8 cellular contexts compared by ENCODE assay signal in the genomic region with DNA sequence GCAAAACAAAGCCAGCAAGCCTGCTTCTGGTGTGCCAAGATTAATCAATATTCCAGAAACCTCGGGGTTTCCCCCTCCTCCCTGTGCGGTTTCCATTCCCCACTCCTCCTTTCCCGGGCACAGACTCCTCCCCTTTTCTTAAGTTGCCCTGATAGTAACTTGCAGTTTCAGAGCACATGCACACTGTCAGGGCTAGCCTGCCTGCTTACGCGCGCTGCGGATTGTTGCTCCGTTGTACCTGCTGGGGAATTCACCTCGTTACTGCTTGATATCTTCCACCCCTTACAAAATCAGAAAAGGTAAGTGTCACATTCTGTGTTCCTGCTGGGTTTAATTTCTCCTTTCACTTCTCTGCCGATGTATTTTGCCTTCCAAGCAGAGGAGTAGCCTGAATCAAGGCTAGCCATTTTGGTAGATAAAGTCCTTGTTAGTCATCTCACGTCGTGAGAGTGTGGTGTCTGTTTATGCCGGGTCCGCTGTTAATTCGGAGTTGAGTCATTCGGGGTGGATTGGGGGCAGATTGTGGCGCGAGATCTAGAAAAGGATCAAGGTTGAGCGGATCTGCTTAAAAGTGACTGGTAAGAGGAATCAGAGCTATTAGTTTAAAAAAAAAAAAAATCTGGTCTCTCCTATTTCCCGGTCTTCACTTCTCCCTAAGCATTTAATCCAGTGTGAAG. TPM values are rescaled to one million over a fixed set of nuclear protein-coding genes. Genes with fewer than 3 reads are reported as not detected.
DNase-seq lines count a peak whose midpoint lies in the region; ATAC-seq and TF ChIP-seq lines count a peak whose summit lies in the region.

TSS of gene SLC1A3 (plus strand) at position 170 of the 677 bp plus-strand sequence. CDS start 1,818 bp downstream, outside the sequence.

- peak within 1 kb of the TSS; percentile 3 to 70 (median 39) for H3K27ac ChIP-seq in tibial nerve

- DNase-seq in activated T-cell treated with anti-CD3 and anti-CD28 coated beads for 48 hours (ENCODE audit: low read depth) (peak; percentile 38), activated T-cell treated with anti-CD3 and anti-CD28 coated beads for 4 hours (no peak), MV-4-11 (lab: John Stamatoyannopoulos, UW) (peak; percentile 36), foreskin melanocyte (peak; percentile 40), neural crest cell (ENCODE audit: low read depth, low spot score) (peak; percentile 61), tibial nerve (ENCODE audit: low spot score in 2 of 2) (peak; percentile 33 to 59)
- DNase-seq in activated T-helper 1 cell treated with anti-CD3 and anti-CD28 coated beads, Interleukin-12 subunit alpha, Interleukin-12 subunit beta, Interleukin-2, Interleukin-4 antibody, amounts not matched to agents 30 ng/mL and 10 ng/mL and 1 ng/mL, durations not matched to agents 14 hours and 24 hours and 36 hours (ENCODE audit: low spot score), result no peak

- H3K9me3 Mint-ChIP-seq in activated T-helper 1 cell treated with anti-CD3 and anti-CD28 coated beads, Interleukin-12 subunit alpha, Interleukin-12 subunit beta, Interleukin-2, Interleukin-4 antibody, amounts not matched to agents 30 ng/mL and 10 ng/mL and 1 ng/mL, durations not matched to agents 14 hours and 24 hours and 36 hours, result no peaks in the 10 kb centered on the region
- H3K9me3 Mint-ChIP-seq in neural crest cell, result no peaks in the 10 kb centered on the region

- no peaks in the 10 kb centered on the region for H3K36me3 ChIP-seq in tibial nerve

- H3K27me3 ChIP-seq in tibial nerve, result no peaks in the 10 kb centered on the region

- peak within 1 kb of the TSS; percentile 57 for H3K4me3 Mint-ChIP-seq in activated T-helper 1 cell treated with anti-CD3 and anti-CD28 coated beads, Interleukin-12 subunit alpha, Interleukin-12 subunit beta, Interleukin-2, Interleukin-4 antibody, amounts not matched to agents 30 ng/mL and 10 ng/mL and 1 ng/mL, durations not matched to agents 14 hours and 24 hours and 36 hours
- H3K4me3 Mint-ChIP-seq in neural crest cell, result peak within 1 kb of the TSS; percentile 90

- WGBS in tibial nerve, 2 donors, result 0 to 1% methylated on average over 20 of the region's 20 CpGs

- TF ChIP-seq CTCF in neural crest cell (conservative IDR thresholded peaks at IDR 0.05) (no peak), tibial nerve (IDR thresholded peaks at IDR 0.05) (no peak)

- TF ChIP-seq POLR2A in tibial nerve (IDR thresholded peaks at IDR 0.05), result peak in 1 of 2 donors; percentile 34

- peak; percentile 86 for ATAC-seq in HG02588 (IDR thresholded peaks at IDR 0.05; ENCODE audit: unreplicated experiment)

- H3K27ac Mint-ChIP-seq in activated T-helper 1 cell treated with anti-CD3 and anti-CD28 coated beads, Interleukin-12 subunit alpha, Interleukin-12 subunit beta, Interleukin-2, Interleukin-4 antibody, amounts not matched to agents 30 ng/mL and 10 ng/mL and 1 ng/mL, durations not matched to agents 14 hours and 24 hours and 36 hours, result peak within 1 kb of the TSS; percentile 20
- peak within 1 kb of the TSS; percentile 61 for H3K27ac Mint-ChIP-seq in neural crest cell (ENCODE audit: unreplicated experiment)

- peaks cover 15% of the 10 kb centered on the region for H3K4me1 Mint-ChIP-seq in activated T-helper 1 cell treated with anti-CD3 and anti-CD28 coated beads, Interleukin-12 subunit alpha, Interleukin-12 subunit beta, Interleukin-2, Interleukin-4 antibody, amounts not matched to agents 30 ng/mL and 10 ng/mL and 1 ng/mL, durations not matched to agents 14 hours and 24 hours and 36 hours (ENCODE audit: low read depth)
- H3K4me1 Mint-ChIP-seq in neural crest cell, result peaks cover 55% of the 10 kb centered on the region

- no peaks in the 10 kb centered on the region for H3K36me3 Mint-ChIP-seq in activated T-helper 1 cell treated with anti-CD3 and anti-CD28 coated beads, Interleukin-12 subunit alpha, Interleukin-12 subunit beta, Interleukin-2, Interleukin-4 antibody, amounts not matched to agents 30 ng/mL and 10 ng/mL and 1 ng/mL, durations not matched to agents 14 hours and 24 hours and 36 hours (ENCODE audit: low read depth)
- peaks cover 11% of the 10 kb centered on the region for H3K36me3 Mint-ChIP-seq in neural crest cell (ENCODE audit: low read depth)

- peaks cover 0 to 12% (median 0%) of the 10 kb centered on the region in 4 donors for H3K4me1 ChIP-seq in tibial nerve

- intact Hi-C loops in activated T-helper 1 cell treated with anti-CD3 and anti-CD28 coated beads, Interleukin-12 subunit alpha, Interleukin-12 subunit beta, Interleukin-2, Interleukin-4 antibody, amounts not matched to agents 30 ng/mL and 10 ng/mL and 1 ng/mL, durations not matched to agents 14 hours and 24 hours and 36 hours (cut with micrococcal nuclease), result loop anchor here (10.0 kb wide), 1 partner anchor 88 kb away; no protein-coding TSS in a partner anchor

- H3K9me3 ChIP-seq in tibial nerve, result no peaks in the 10 kb centered on the region

- TF ChIP-seq EP300 in tibial nerve (IDR thresholded peaks at IDR 0.05), result peak; percentile 8 to 78

- peak within 1 kb of the TSS; percentile 38 to 61 (median 46) for H3K4me3 ChIP-seq in tibial nerve

- peaks cover 53% of the 10 kb centered on the region for H3K27me3 Mint-ChIP-seq in activated T-helper 1 cell treated with anti-CD3 and anti-CD28 coated beads, Interleukin-12 subunit alpha, Interleukin-12 subunit beta, Interleukin-2, Interleukin-4 antibody, amounts not matched to agents 30 ng/mL and 10 ng/mL and 1 ng/mL, durations not matched to agents 14 hours and 24 hours and 36 hours (ENCODE audit: insufficient read depth)
- no peaks in the 10 kb centered on the region for H3K27me3 Mint-ChIP-seq in neural crest cell (ENCODE audit: low read depth)

RNA-seq across cellular contexts. Expression of gene SLC1A3, which starts in this region (rescaled TPM):
- total RNA-seq in activated T-helper 1 cell treated with anti-CD3 and anti-CD28 coated beads, Interleukin-12 subunit alpha, Interleukin-12 subunit beta, Interleukin-2, Interleukin-4 antibody, amounts not matched to agents 30 ng/mL and 10 ng/mL and 1 ng/mL, durations not matched to agents 14 hours and 24 hours and 36 hours, result not detected in 2 replicates
- total RNA-seq in neural crest cell (24.4 and 26.5 TPM in 2 replicates), tibial nerve (100 to 1,000 TPM in 1 of 4 donors, 10 to 100 TPM in 3; 22.0 to 123 (median 75.0) TPM)

Comparison
In these comparisons a context has a peak if more than half of its experiments do, and no peak if none do; other contexts are left out.
1. RNA of gene SLC1A3 (total RNA-seq): 22.0 to 123 TPM in tibial nerve and 24.4 to 26.5 TPM in neural crest cell; not detected in activated T-helper 1 cell treated with anti-CD3 and anti-CD28 coated beads, Interleukin-12 subunit alpha, Interleukin-12 subunit beta, Interleukin-2, Interleukin-4 antibody, amounts not matched to agents 30 ng/mL and 10 ng/mL and 1 ng/mL, durations not matched to agents 14 hours and 24 hours and 36 hours; every median in the first group is over 10 times any median in the second.
2. DNase-seq: peak in activated T-cell treated with anti-CD3 and anti-CD28 coated beads for 48 hours (single experiment), MV-4-11 (single experiment), foreskin melanocyte (single experiment), neural crest cell (single experiment) and tibial nerve (2 of 2); none in activated T-cell treated with anti-CD3 and anti-CD28 coated beads for 4 hours (single experiment) and activated T-helper 1 cell treated with anti-CD3 and anti-CD28 coated beads, Interleukin-12 subunit alpha, Interleukin-12 subunit beta, Interleukin-2, Interleukin-4 antibody, amounts not matched to agents 30 ng/mL and 10 ng/mL and 1 ng/mL, durations not matched to agents 14 hours and 24 hours and 36 hours (single experiment).